15 cellular contexts compared by ENCODE assay signal in genomic region chr5:110852053-110852452, GRCh38.
DNase-seq lines count a peak whose midpoint lies in the region; ATAC-seq lines count a peak whose summit lies in the region.
"Had no signal": no experiment of that assay in that cellular context is flagged by ENCODE, and none has a peak within 500 bp of the region (broad histone marks: within the 10 kb centered on the region; RNA-seq: fewer than 3 reads in every experiment).

No MANE protein-coding gene starts in this region.

- H4K91ac ChIP-seq in neuronal stem cell (ENCODE audit: low read depth, low read length, poor library complexity), result no peak overlapping the region

- H2BK15ac ChIP-seq in neuronal stem cell (ENCODE audit: low read length), result no peak overlapping the region

- H3K27ac ChIP-seq in neuronal stem cell (replicated peaks; ENCODE audit: low read length), result no peak overlapping the region
- H3K27ac ChIP-seq: cardiac muscle cell had no signal

- no peaks in the 10 kb centered on the region for H3K9me3 ChIP-seq in neuronal stem cell (replicated peaks in 1 of 2; ENCODE audit: control insufficient read depth in 2 of 2, insufficient read depth in 1 of 2, low read depth in 1 of 2, low read length in 2 of 2)

- H3K9me3 Mint-ChIP-seq in stimulated activated memory B cell treated with anti-CD40 and anti-IgM and Interleukin-4, amounts not matched to agents 10 μg/mL and 1 μg/mL and 100 μg/mL, for 72 hours, result peaks cover 7% of the 10 kb centered on the region

- no peaks in the 10 kb centered on the region for H3K27me3 Mint-ChIP-seq in stimulated activated memory B cell treated with anti-CD40 and anti-IgM and Interleukin-4, amounts not matched to agents 10 μg/mL and 1 μg/mL and 100 μg/mL, for 72 hours
- H3K27me3 Mint-ChIP-seq: activated B cell treated with CpG ODN at 0.5 μM for 24 hours had no signal

- no peaks in the 10 kb centered on the region for H3K36me3 ChIP-seq in neuronal stem cell (replicated peaks in 1 of 2; ENCODE audit: control insufficient read depth in 2 of 2, insufficient read depth in 2 of 2, low read length in 2 of 2)
- H3K36me3 ChIP-seq: cardiac muscle cell had no signal

- H3K4me3 ChIP-seq in neuronal stem cell (ENCODE audit: low read length in 2 of 2), result no peak overlapping the region
- H3K4me3 ChIP-seq: cardiac muscle cell had no signal

- H3K27me3 ChIP-seq in neuronal stem cell (ENCODE audit: control insufficient read depth in 3 of 3, insufficient read depth in 3 of 3, low read depth in 1 of 3, low read length in 3 of 3), result no peaks in the 10 kb centered on the region
- H3K27me3 ChIP-seq: cardiac muscle cell had no signal

- H2BK5ac ChIP-seq in neuronal stem cell (ENCODE audit: low read length), result no peak overlapping the region

- H2AFZ ChIP-seq in neuronal stem cell (ENCODE audit: low read length), result peak overlapping the region; percentile 51

- H3K4me1 Mint-ChIP-seq in stimulated activated memory B cell treated with anti-CD40 and anti-IgM and Interleukin-4, amounts not matched to agents 10 μg/mL and 1 μg/mL and 100 μg/mL, for 72 hours, result no peaks in the 10 kb centered on the region
- H3K4me1 Mint-ChIP-seq: activated B cell treated with CpG ODN at 0.5 μM for 24 hours; activated T-helper 17 cell treated with anti-CD3 and anti-CD28 coated beads, Interleukin-2, amount 50 U/mL, for 72 hours; nephron had no signal

- DNase-seq in neuronal stem cell (ENCODE audit: low spot score), result no peak
- DNase-seq in epidermal melanocyte (ENCODE audit: insufficient read length, low spot score), result no peak
- DNase-seq in HPDE6-E6E7 (ENCODE audit: extremely low spot score), result no peak
- DNase-seq: activated B cell treated with CpG ODN at 0.5 μM for 24 hours, Calu3, kidney, NCI-H2171 had no signal

- no peak overlapping the region for H3K4ac ChIP-seq in neuronal stem cell (ENCODE audit: low read length)

- no peak overlapping the region for H3K27ac Mint-ChIP-seq in stimulated activated memory B cell treated with anti-CD40 and anti-IgM and Interleukin-4, amounts not matched to agents 10 μg/mL and 1 μg/mL and 100 μg/mL, for 72 hours
- H3K27ac Mint-ChIP-seq: activated B cell treated with CpG ODN at 0.5 μM for 24 hours; activated T-helper 17 cell treated with anti-CD3 and anti-CD28 coated beads, Interleukin-2, amount 50 U/mL, for 72 hours; nephron; stimulated activated naive CD8-positive, alpha-beta T cell treated with anti-CD3 and anti-CD28 coated beads, Interleukin-15, Interleukin-2, amounts not matched to agents 100 ng/mL and 50 ng/mL, for 24 hours had no signal

- no peaks in the 10 kb centered on the region for H3K79me1 ChIP-seq in neuronal stem cell (ENCODE audit: low read depth, low read length)

- H2BK12ac ChIP-seq in neuronal stem cell (ENCODE audit: low read length), result no peak overlapping the region

- H3K18ac ChIP-seq in neuronal stem cell (ENCODE audit: low read length), result no peak overlapping the region

- H3K4me1 ChIP-seq in neuronal stem cell (ENCODE audit: control insufficient read depth in 2 of 2, insufficient read depth in 1 of 2, low read depth in 1 of 2, low read length in 2 of 2), result peaks cover 0 to 3% of the 10 kb centered on the region in 2 donors

- H3K36me3 Mint-ChIP-seq in stimulated activated memory B cell treated with anti-CD40 and anti-IgM and Interleukin-4, amounts not matched to agents 10 μg/mL and 1 μg/mL and 100 μg/mL, for 72 hours, result no peaks in the 10 kb centered on the region

- H2AK5ac ChIP-seq in neuronal stem cell (ENCODE audit: low read depth, low read length), result no peak overlapping the region

- H3K4me3 Mint-ChIP-seq in stimulated activated memory B cell treated with anti-CD40 and anti-IgM and Interleukin-4, amounts not matched to agents 10 μg/mL and 1 μg/mL and 100 μg/mL, for 72 hours, result no peak overlapping the region
- H3K4me3 Mint-ChIP-seq: activated B cell treated with CpG ODN at 0.5 μM for 24 hours; activated T-helper 17 cell treated with anti-CD3 and anti-CD28 coated beads, Interleukin-2, amount 50 U/mL, for 72 hours; nephron; stimulated activated naive CD8-positive, alpha-beta T cell treated with anti-CD3 and anti-CD28 coated beads, Interleukin-15, Interleukin-2, amounts not matched to agents 100 ng/mL and 50 ng/mL, for 24 hours had no signal

- H3K9ac ChIP-seq in neuronal stem cell (ENCODE audit: low read depth, low read length, poor library complexity), result no peak overlapping the region

- H3K14ac ChIP-seq in neuronal stem cell (ENCODE audit: low read length), result no peak overlapping the region

- H2BK120ac ChIP-seq in neuronal stem cell (ENCODE audit: low read depth, low read length), result no peak overlapping the region

- ATAC-seq in GM19324 (IDR thresholded peaks at IDR 0.05; ENCODE audit: low FRiP score, unreplicated experiment), result peak; percentile 93
- ATAC-seq in HG02623 (IDR thresholded peaks at IDR 0.05; ENCODE audit: unreplicated experiment), result peak; percentile 95
- ATAC-seq in HG03432 (IDR thresholded peaks at IDR 0.05; ENCODE audit: unreplicated experiment), result peak; percentile 97
- no peak for ATAC-seq in stimulated activated memory B cell treated with anti-CD40 and anti-IgM and Interleukin-4, amounts not matched to agents 10 μg/mL and 1 μg/mL and 100 μg/mL, for 72 hours
- ATAC-seq: activated T-helper 17 cell treated with anti-CD3 and anti-CD28 coated beads, Interleukin-2, amount 50 U/mL, for 72 hours had no signal

- H3K4me2 ChIP-seq in neuronal stem cell (ENCODE audit: insufficient read depth, low read length, poor library complexity, severe bottlenecking), result no peak overlapping the region

- H3K23ac ChIP-seq in neuronal stem cell (ENCODE audit: low read depth, low read length, poor library complexity), result no peak overlapping the region

- no peak overlapping the region for H4K8ac ChIP-seq in neuronal stem cell (ENCODE audit: low read depth, low read length)
